Comparison of ENCODE assay signal across 10 cellular contexts in genomic region chrX:50814701-50815476, GRCh38. TPM values are rescaled to one million over a fixed set of nuclear protein-coding genes. Genes with fewer than 3 reads are reported as not detected.
DNase-seq lines count a peak whose midpoint lies in the region; ATAC-seq lines count a peak whose summit lies in the region.
"Had no signal": no experiment of that assay in that cellular context is flagged by ENCODE, and none has a peak within 500 bp of the region (broad histone marks: within the 10 kb centered on the region; RNA-seq: fewer than 3 reads in every experiment).

No MANE protein-coding gene starts in this region.

- peak overlapping the region; percentile 91 for H3K27ac ChIP-seq in caudate nucleus (ENCODE audit: low read depth, low read length)
- no peak overlapping the region for H3K27ac ChIP-seq in iPS-20b (ENCODE audit: low read length)

- no peak for DNase-seq in H7
- peak in 56 of 61 donors; percentile 4 to 84 (median 52) for DNase-seq in caudate nucleus (lab: John Stamatoyannopoulos, UW)
- DNase-seq in sciatic nerve (ENCODE audit: low spot score): peak; percentile 47
- DNase-seq in left lobe of liver (ENCODE audit: low spot score): no peak
- DNase-seq in COR-L47 (lab: John Stamatoyannopoulos, UW): no peak
- DNase-seq: stimulated activated CD4-positive, alpha-beta T cell treated with anti-CD3 and anti-CD28 coated beads, Interleukin-1b, Interleukin-23, amount 100 ng/mL, for 48 hours had no signal

- ATAC-seq in sciatic nerve: peak; percentile 38
- ATAC-seq in left lobe of liver: no peak
- ATAC-seq in GM19035 (IDR thresholded peaks at IDR 0.05; ENCODE audit: unreplicated experiment): no peak
- ATAC-seq in HG02623 (IDR thresholded peaks at IDR 0.05; ENCODE audit: unreplicated experiment): no peak

- H3K27me3 ChIP-seq in H7 (ENCODE audit: control insufficient read depth, insufficient read depth, low read length): no peaks in the 10 kb centered on the region
- H3K27me3 ChIP-seq in iPS-20b (ENCODE audit: insufficient read depth, low read length): no peaks in the 10 kb centered on the region; the same call in 1 of the 2 replicates

- peaks cover 4% of the 10 kb centered on the region; the same call in 1 of the 2 replicates for H3K4me1 ChIP-seq in iPS-20b (ENCODE audit: insufficient read depth, low read length)

- peak overlapping the region; percentile 58; the same call in 1 of the 2 replicates for H3K9ac ChIP-seq in iPS-20b (ENCODE audit: low read depth, low read length)

- intact Hi-C loops in sciatic nerve (cut with DNase I): no loop called here

- H3K4me3 ChIP-seq in H7 (ENCODE audit: insufficient read depth, low read depth, low read length): peak overlapping the region; percentile 75
- H3K4me3 ChIP-seq in iPS-20b (ENCODE audit: low read length): peak overlapping the region; percentile 76

- H3K36me3 ChIP-seq in H7 (replicated peaks; ENCODE audit: control insufficient read depth, insufficient read depth, low read length) (no peaks in the 10 kb centered on the region), iPS-20b (ENCODE audit: insufficient read depth, low read depth, low read length) (no peaks in the 10 kb centered on the region)

- H3K9me3 ChIP-seq in iPS-20b (ENCODE audit: insufficient read depth, low read depth, low read length): no peaks in the 10 kb centered on the region

RNA-seq across cellular contexts. Expression of gene SHROOM4, which starts 0.9 kb away (rescaled TPM):
- 9.7 and 10.2 TPM in 2 replicates for total RNA-seq in H7 (2014; rRNA removed; shearing (Covaris generic))
- total RNA-seq in sciatic nerve (11.4 TPM), left lobe of liver (0.75 TPM)
- total RNA-seq: activated CD8-positive, alpha-beta memory T cell treated with anti-CD3 and anti-CD28 coated beads for 36 hours had no signal

Comparison
In these comparisons a context has a peak if more than half of its experiments do, and no peak if none do; other contexts are left out.
1. DNase-seq: peak in caudate nucleus (56 of 61) and sciatic nerve (single experiment); none in H7 (single experiment), left lobe of liver (single experiment) and COR-L47 (single experiment).